ENCODE assay signal across 22 cellular contexts in the genomic region with DNA sequence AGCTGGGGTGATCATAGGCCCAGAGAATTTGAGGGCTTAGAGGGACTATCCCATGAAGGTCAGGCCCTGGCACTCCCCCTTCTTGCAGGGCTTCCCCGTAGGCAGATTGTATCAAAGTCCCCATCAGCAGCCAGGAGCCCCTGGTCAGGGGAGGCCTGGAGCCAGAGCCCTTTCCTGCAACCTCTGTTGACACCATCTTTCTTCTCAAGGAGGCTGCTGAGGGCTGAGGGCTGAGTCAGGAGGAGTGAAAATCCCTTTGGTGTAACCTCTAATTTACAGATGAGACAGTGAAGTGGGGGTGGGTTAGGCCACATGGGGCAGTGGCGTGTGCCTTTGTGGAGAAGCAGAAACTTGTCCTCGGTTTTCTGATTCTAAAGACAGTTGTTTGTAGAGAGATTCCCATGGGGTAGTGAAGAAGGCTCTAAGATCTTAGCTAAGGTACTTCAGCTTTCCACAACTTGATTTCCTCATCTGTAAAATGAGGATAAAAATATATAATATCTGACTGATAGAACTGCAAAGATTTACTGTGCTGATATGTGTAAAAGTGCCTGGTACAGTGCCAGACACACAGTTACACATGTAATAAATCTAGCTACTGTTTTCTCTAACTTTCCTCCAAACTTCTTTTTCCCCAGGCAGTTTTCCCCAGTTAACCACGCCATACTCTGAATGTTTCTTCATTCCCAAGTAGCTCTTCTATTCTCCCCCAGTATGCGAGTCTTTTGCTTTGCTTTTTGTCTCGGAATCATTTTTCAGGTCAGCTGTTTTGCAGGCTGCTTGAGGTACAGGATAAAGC.
A peak's percentile ranks its signal among the peaks of the same experiment; 100 is the strongest.
DNase-seq lines count a peak whose midpoint lies in the region; ATAC-seq and TF ChIP-seq lines count a peak whose summit lies in the region.
"Had no signal": no experiment of that assay in that cellular context is flagged by ENCODE, and none has a peak within 500 bp of the region (broad histone marks: within the 10 kb centered on the region; RNA-seq: fewer than 3 reads in every experiment).

No MANE protein-coding gene starts in this region.

- H3K27me3 Mint-ChIP-seq in nephron progenitor cell (ENCODE audit: low read depth, poor library complexity), result peaks cover 3% of the 10 kb centered on the region

- H3K9me3 Mint-ChIP-seq in nephron progenitor cell, result no peaks in the 10 kb centered on the region
- H3K9me3 Mint-ChIP-seq: stimulated activated naive CD8-positive, alpha-beta T cell treated with anti-CD3 and anti-CD28 coated beads, Interleukin-15, amount 100 ng/mL, for 72 hours; T-helper 2 cell treated with Interferon-gamma antibody and Interleukin-4, amounts not matched to agents 5 μg/mL and 100 μg/mL, for 36 hours had no signal

- no peaks in the 10 kb centered on the region for H4K20me1 ChIP-seq in BLaER1 treated with 17β-estradiol and CSF1 and Interleukin-3, amounts not matched to agents 10 nM and 100 nM

- peak overlapping the region in 9 of 11 experiments; percentile 34 to 88 (median 77); a peak in 18 of 22 replicates for H3K4me2 ChIP-seq in BLaER1 treated with 17β-estradiol and CSF1 and Interleukin-3, amounts not matched to agents 10 nM and 100 nM
- H3K4me2 ChIP-seq: A549 had no signal

- H3K4me1 Mint-ChIP-seq in nephron progenitor cell, result peaks cover 51% of the 10 kb centered on the region
- H3K4me1 Mint-ChIP-seq: stimulated activated naive CD8-positive, alpha-beta T cell treated with anti-CD3 and anti-CD28 coated beads, Interleukin-15, amount 100 ng/mL, for 72 hours had no signal

- no peak overlapping the region for H3K4me3 Mint-ChIP-seq in nephron progenitor cell
- H3K4me3 Mint-ChIP-seq: activated CD8-positive, alpha-beta T cell treated with anti-CD3 and anti-CD28 coated beads, Interleukin-2, amount 10 ng/mL, durations not matched to agents 7 days and 5 days; stimulated activated naive CD8-positive, alpha-beta T cell treated with anti-CD3 and anti-CD28 coated beads, Interleukin-15, amount 100 ng/mL, for 72 hours; T-helper 2 cell treated with Interferon-gamma antibody and Interleukin-4, amounts not matched to agents 5 μg/mL and 100 μg/mL, for 36 hours had no signal

- no peaks in the 10 kb centered on the region for H3K27me3 ChIP-seq in BLaER1 treated with 17β-estradiol and CSF1 and Interleukin-3, amounts not matched to agents 10 nM and 100 nM
- no peaks in the 10 kb centered on the region for H3K27me3 ChIP-seq in Panc1 (ENCODE audit: control insufficient read depth, insufficient read depth, low read length)
- H3K27me3 ChIP-seq in brain microvascular endothelial cell (replicated peaks), result no peaks in the 10 kb centered on the region
- H3K27me3 ChIP-seq: transverse colon had no signal

- H3K4me3 ChIP-seq in BLaER1 treated with 17β-estradiol and CSF1 and Interleukin-3, amounts not matched to agents 10 nM and 100 nM, result no peak overlapping the region
- H3K4me3 ChIP-seq in Panc1 (ENCODE audit: low read depth in 2 of 2, low read length in 2 of 2) (no peak overlapping the region), brain microvascular endothelial cell (ENCODE audit: low read depth, low read length) (no peak overlapping the region)
- H3K4me3 ChIP-seq: A549, transverse colon had no signal

- no peak for TF ChIP-seq CTCF in Panc1 (IDR thresholded peaks at IDR 0.05)
- TF ChIP-seq CTCF in brain microvascular endothelial cell (IDR thresholded peaks at IDR 0.05; ENCODE audit: low read depth, low read length, missing control alignments), result peak; percentile 5
- no peak for TF ChIP-seq CTCF in nephron progenitor cell (IDR thresholded peaks at IDR 0.05)

- H3K27ac ChIP-seq in BLaER1 treated with 17β-estradiol and CSF1 and Interleukin-3, amounts not matched to agents 10 nM and 100 nM, result peak overlapping the region in 3 of 11 experiments; percentile 4 to 40 (median 38); a peak in 2 of 22 replicates
- H3K27ac ChIP-seq in Panc1 (ENCODE audit: low read length) (peak overlapping the region; percentile 23; the same call in 1 of the 2 replicates), brain microvascular endothelial cell (no peak overlapping the region)
- H3K27ac ChIP-seq: transverse colon had no signal

- ATAC-seq in Panc1, result no peak
- ATAC-seq in HG02840 (IDR thresholded peaks at IDR 0.05; ENCODE audit: low FRiP score, unreplicated experiment), result no peak
- no peak for ATAC-seq in HG03139 (IDR thresholded peaks at IDR 0.05; ENCODE audit: unreplicated experiment)
- ATAC-seq: activated CD4-positive, CD25-positive, alpha-beta regulatory T cell treated with anti-CD3 and anti-CD28 coated beads, Interleukin-2, amount 50 U/mL, for 24 hours; activated CD8-positive, alpha-beta T cell treated with anti-CD3 and anti-CD28 coated beads, Interleukin-2, amount 10 ng/mL, durations not matched to agents 7 days and 5 days; HCT116; left cardiac atrium; stimulated activated naive CD8-positive, alpha-beta T cell treated with anti-CD3 and anti-CD28 coated beads, Interleukin-15, amount 100 ng/mL, for 72 hours had no signal

- DNase-seq in Panc1 (ENCODE audit: low read depth, low spot score), result no peak
- no peak for DNase-seq in brain microvascular endothelial cell
- no peak for DNase-seq in nephron progenitor cell
- no peak for DNase-seq in ecto neural progenitor cell (ENCODE audit: low spot score)
- no peak for DNase-seq in D341Med (ENCODE audit: low spot score)
- DNase-seq: activated CD8-positive, alpha-beta T cell treated with anti-CD3 and anti-CD28 coated beads, Interleukin-2, amount 10 ng/mL, durations not matched to agents 7 days and 5 days; activated gamma-delta T cell treated with Interleukin-2 at 50 U/mL for 16 hours; glutamatergic neuron; left cardiac atrium; NCI-H1048; NCI-H187; NCI-H446; NK-92 treated with Interleukin-12 subunit alpha and Interleukin-12 subunit beta, amount 100 ng/mL, for 24 hours; stimulated activated naive CD8-positive, alpha-beta T cell treated with anti-CD3 and anti-CD28 coated beads, Interleukin-15, amount 100 ng/mL, for 72 hours; transverse colon had no signal

- H3K9me3 ChIP-seq in BLaER1 treated with 17β-estradiol and CSF1 and Interleukin-3, amounts not matched to agents 10 nM and 100 nM (replicated peaks in 1 of 11), result no peaks in the 10 kb centered on the region
- no peaks in the 10 kb centered on the region for H3K9me3 ChIP-seq in Panc1 (ENCODE audit: control insufficient read depth, insufficient read depth, low read depth, low read length)
- H3K9me3 ChIP-seq: A549, transverse colon had no signal

- in situ Hi-C loops in Panc1 (cut with HindIII; ENCODE audit: low pct_unique_long_range_greater_than_20kb, low sequenced_read_pairs), result no loop called here
- in situ Hi-C loops in brain microvascular endothelial cell (cut with HindIII; ENCODE audit: low pct_ligation_motif_present, low sequenced_read_pairs), result no loop called here

- no peaks in the 10 kb centered on the region; a peak in 1 of 22 replicates for H3K36me3 ChIP-seq in BLaER1 treated with 17β-estradiol and CSF1 and Interleukin-3, amounts not matched to agents 10 nM and 100 nM
- no peaks in the 10 kb centered on the region for H3K36me3 ChIP-seq in Panc1 (ENCODE audit: control insufficient read depth, insufficient read depth, low read length)
- no peaks in the 10 kb centered on the region for H3K36me3 ChIP-seq in brain microvascular endothelial cell (replicated peaks)

- peaks cover 0 to 51% (median 37%) of the 10 kb centered on the region in 10 experiments; a peak in 16 of 20 replicates for H3K4me1 ChIP-seq in BLaER1 treated with 17β-estradiol and CSF1 and Interleukin-3, amounts not matched to agents 10 nM and 100 nM
- H3K4me1 ChIP-seq in Panc1 (ENCODE audit: control insufficient read depth, insufficient read depth, low read length), result peaks cover 3% of the 10 kb centered on the region
- H3K4me1 ChIP-seq: transverse colon had no signal

- intact Hi-C loops in Panc1 (cut with micrococcal nuclease; ENCODE audit: unreplicated experiment), result no loop called here

- peaks cover 8% of the 10 kb centered on the region for H3K36me3 Mint-ChIP-seq in nephron progenitor cell (ENCODE audit: low read depth)

- CTCF ChIA-PET in Panc1 (lab: Charles Lee), result no interaction called here

- POLR2A ChIA-PET in Panc1 (lab: Charles Lee), result no interaction called here

- H3K27ac Mint-ChIP-seq in nephron progenitor cell, result peak overlapping the region; percentile 48
- H3K27ac Mint-ChIP-seq: activated CD8-positive, alpha-beta T cell treated with anti-CD3 and anti-CD28 coated beads, Interleukin-2, amount 10 ng/mL, durations not matched to agents 7 days and 5 days; T-helper 2 cell treated with Interferon-gamma antibody and Interleukin-4, amounts not matched to agents 5 μg/mL and 100 μg/mL, for 36 hours had no signal

- peak overlapping the region in 1 of 11 experiments; percentile 23; a peak in 1 of 22 replicates for H3K9ac ChIP-seq in BLaER1 treated with 17β-estradiol and CSF1 and Interleukin-3, amounts not matched to agents 10 nM and 100 nM

- no TSS peak for BruUV-seq in Panc1 (replicated peaks; lab: Mats Ljungman, UMichigan)
